Comparison of ENCODE assay signal across 8 cellular contexts in genomic region chr1:25232027-25232865, GRCh38. TPM values are rescaled to one million over a fixed set of nuclear protein-coding genes. Genes with fewer than 3 reads are reported as not detected.
A peak's percentile ranks its signal among the peaks of the same experiment; 100 is the strongest.
DNase-seq lines count a peak whose midpoint lies in the region; ATAC-seq and TF ChIP-seq lines count a peak whose summit lies in the region.

Gene SYF2 (minus strand): TSS chr1:25232502. CDS start chr1:25232467, 35 bp downstream.

- peaks cover 0 to 34% of the 10 kb centered on the region in 2 donors for H3K36me3 ChIP-seq in adrenal gland (replicated peaks in 1 of 2)
- peaks cover 0 to 68% (median 26%) of the 10 kb centered on the region in 9 donors for H3K36me3 ChIP-seq in heart right ventricle
- peaks cover 10 to 38% (median 28%) of the 10 kb centered on the region in 4 donors for H3K36me3 ChIP-seq in upper lobe of left lung

- ATAC-seq in HG02840 (IDR thresholded peaks at IDR 0.05; ENCODE audit: low FRiP score, unreplicated experiment), result peak; percentile 84
- peak; percentile 92 to 97 (median 96) for ATAC-seq in heart right ventricle
- ATAC-seq in upper lobe of left lung (ENCODE audit: low FRiP score in 2 of 2), result peak; percentile 96 to 97

- DNase-seq in GM12865 (ENCODE audit: low read depth) (peak; percentile 95), NCI-H1436 treated with DMSO at 0.1 percent for 48 hours (lab: John Stamatoyannopoulos, UW) (peak; percentile 74), T follicular helper cell (ENCODE audit: low read depth) (peak; percentile 81), adrenal gland (peak; percentile 86 to 97 (median 94)), heart right ventricle (peak; percentile 86 to 94), posterior cingulate gyrus (peak; percentile 86 to 99 (median 94)), upper lobe of left lung (peak; percentile 86 to 95)

- TF ChIP-seq POLR2A in adrenal gland (IDR thresholded peaks at IDR 0.05) (peak; percentile 77 to 78), upper lobe of left lung (IDR thresholded peaks at IDR 0.05) (peak in 3 of 4 donors; percentile 50 to 80 (median 79))

- peak in 1 of 4 donors; percentile 15 for TF ChIP-seq EP300 in upper lobe of left lung (IDR thresholded peaks at IDR 0.05)

- TF ChIP-seq CTCF in GM12865 (IDR thresholded peaks at IDR 0.05; ENCODE audit: insufficient read depth, low read depth, low read length, missing control alignments) (no peak), adrenal gland (IDR thresholded peaks at IDR 0.05) (no peak), heart right ventricle (IDR thresholded peaks at IDR 0.05) (no peak), upper lobe of left lung (IDR thresholded peaks at IDR 0.05) (no peak)

- H3K9me3 ChIP-seq in adrenal gland (replicated peaks in 1 of 3) (no peaks in the 10 kb centered on the region), heart right ventricle (no peaks in the 10 kb centered on the region), upper lobe of left lung (no peaks in the 10 kb centered on the region)

- intact Hi-C loops in adrenal gland (cut with DNase I), result no loop called here
- intact Hi-C loops in heart right ventricle (cut with DNase I), result loop anchor here in 3 of 10 donors (10.0 kb wide), 2 partner anchors 113 to 583 kb away; partner anchors contain the start of gene MTFR1L (in 2 of the 3)
- intact Hi-C loops in posterior cingulate gyrus (cut with DNase I), result no loop called here

- H3K27ac ChIP-seq in adrenal gland (peak within 1 kb of the TSS; percentile 81 to 98 (median 92)), heart right ventricle (peak within 1 kb of the TSS; percentile 68 to 95 (median 92)), upper lobe of left lung (peak within 1 kb of the TSS; percentile 90 to 97 (median 94))

- H3K4me1 ChIP-seq in adrenal gland (replicated peaks in 1 of 2), result peaks cover 9 to 27% of the 10 kb centered on the region in 2 donors
- H3K4me1 ChIP-seq in heart right ventricle, result peaks cover 7 to 48% (median 33%) of the 10 kb centered on the region in 9 donors
- peaks cover 7 to 43% (median 29%) of the 10 kb centered on the region in 4 donors for H3K4me1 ChIP-seq in upper lobe of left lung

- WGBS in adrenal gland, 4 donors, result 0 to 1% (median 0%) methylated on average over 30 to 54 of the region's 54 CpGs
- WGBS in heart right ventricle, 2 donors, result 0% methylated on average over 54 of the region's 54 CpGs
- WGBS in upper lobe of left lung, 2 donors, result 0% methylated on average over 19 to 39 of the region's 54 CpGs

- peak within 1 kb of the TSS; percentile 90 for H3K4me3 ChIP-seq in GM12865 (ENCODE audit: low read depth, low read length)
- H3K4me3 ChIP-seq in adrenal gland, result peak within 1 kb of the TSS; percentile 25 to 89 (median 58)
- H3K4me3 ChIP-seq in heart right ventricle, result peak within 1 kb of the TSS; percentile 69 to 90 (median 83)
- H3K4me3 ChIP-seq in upper lobe of left lung, result peak within 1 kb of the TSS; percentile 62 to 97 (median 88)

- H3K27me3 ChIP-seq in adrenal gland (no peaks in the 10 kb centered on the region), heart right ventricle (no peaks in the 10 kb centered on the region), upper lobe of left lung (no peaks in the 10 kb centered on the region)

RNA-seq across cellular contexts. Expression of gene SYF2, which starts in this region (rescaled TPM):
- 10 to 100 TPM; 34.8 to 71.8 (median 51.8) TPM for total RNA-seq in adrenal gland
- 10 to 100 TPM; 72.4 to 86.3 (median 76.2) TPM for polyA plus RNA-seq in adrenal gland
- total RNA-seq in heart right ventricle, result 10 to 100 TPM; 28.0 to 39.0 (median 35.6) TPM
- 10 to 100 TPM; 37.9 to 55.9 TPM for polyA plus RNA-seq in heart right ventricle
- total RNA-seq in upper lobe of left lung, result 10 to 100 TPM; 21.9 to 66.5 (median 39.5) TPM

Comparison
In these comparisons a context has a peak if more than half of its experiments do, and no peak if none do; other contexts are left out.
1. Peak in every context shown above with its lines: DNase-seq, ATAC-seq, H3K4me3 ChIP-seq and H3K27ac ChIP-seq.